ENCODE assay signal across 1 cellular context in the genomic region with DNA sequence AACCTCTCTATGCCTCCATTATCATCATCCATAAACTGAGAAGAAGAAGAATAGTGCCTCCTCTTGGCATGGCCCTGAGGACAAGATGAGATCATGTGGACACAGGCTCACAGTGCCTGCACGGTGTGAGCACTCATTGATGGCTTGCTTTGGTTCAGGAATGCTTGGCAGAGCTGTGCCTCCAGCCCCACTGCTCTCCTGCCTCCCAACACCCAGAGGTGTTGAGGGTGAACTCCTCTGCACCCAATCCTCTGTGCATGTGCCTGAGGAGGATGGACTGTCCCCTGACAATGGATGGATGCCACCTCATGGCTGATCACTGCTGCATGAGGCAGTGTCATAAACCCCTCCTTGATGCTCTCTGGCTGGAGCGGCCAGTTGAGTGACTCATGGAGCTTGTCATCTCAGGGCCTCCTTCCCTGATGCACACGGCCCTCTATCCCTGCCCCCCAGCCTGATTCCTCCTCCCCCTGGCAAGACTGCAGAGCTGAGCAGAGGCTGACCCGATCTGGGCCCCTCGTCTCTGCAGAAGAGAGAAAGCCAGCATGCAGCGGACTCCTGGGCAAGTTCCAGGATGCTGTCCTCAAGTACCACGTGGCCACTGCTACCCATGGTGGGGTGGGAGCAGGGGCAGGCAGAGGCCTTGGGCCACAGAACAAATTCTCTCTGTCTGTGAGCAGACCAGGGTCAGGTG.
TF ChIP-seq lines count a peak whose summit lies in the region.

No MANE protein-coding gene starts in this region.

TF ChIP-seq in SK-N-SH, 30 proteins besides CTCF, POLR2A, EP300 and RAD21 (continued from another document):
- no peak for TF ChIP-seq REST (IDR thresholded peaks at IDR 0.05; ENCODE audit: low read depth, low read length)
- TF ChIP-seq GATA2 (CRISPR knock-in tag; IDR thresholded peaks at IDR 0.05), result no peak
- TF ChIP-seq RCOR1 (IDR thresholded peaks at IDR 0.05; ENCODE audit: low read length), result no peak
- TF ChIP-seq YY1 (IDR thresholded peaks at IDR 0.05; ENCODE audit: low read depth), result peak; percentile 57; the same call in 1 of the 2 replicates
- TF ChIP-seq SIN3A (IDR thresholded peaks at IDR 0.05; ENCODE audit: borderline replicate concordance, low read depth, low read length), result no peak
- TF ChIP-seq ELF1 (IDR thresholded peaks at IDR 0.05), result no peak
- TF ChIP-seq GABPA (IDR thresholded peaks at IDR 0.05; ENCODE audit: low read depth), result no peak
- TF ChIP-seq, protein P1, sequence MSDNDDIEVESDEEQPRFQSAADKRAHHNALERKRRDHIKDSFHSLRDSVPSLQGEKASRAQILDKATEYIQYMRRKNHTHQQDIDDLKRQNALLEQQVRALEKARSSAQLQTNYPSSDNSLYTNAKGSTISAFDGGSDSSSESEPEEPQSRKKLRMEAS (IDR thresholded peaks at IDR 0.05; ENCODE audit: low read depth), result peak; percentile 94
- peak; percentile 70 for TF ChIP-seq TCF12 (IDR thresholded peaks at IDR 0.05)
- no peak for TF ChIP-seq CHD2 (IDR thresholded peaks at IDR 0.05; ENCODE audit: low read length, partially characterized antibody)
- TF ChIP-seq EZH2phosphoT487 (IDR thresholded peaks at IDR 0.05; ENCODE audit: borderline replicate concordance, low read depth), result no peak
- TF ChIP-seq, protein P2, sequence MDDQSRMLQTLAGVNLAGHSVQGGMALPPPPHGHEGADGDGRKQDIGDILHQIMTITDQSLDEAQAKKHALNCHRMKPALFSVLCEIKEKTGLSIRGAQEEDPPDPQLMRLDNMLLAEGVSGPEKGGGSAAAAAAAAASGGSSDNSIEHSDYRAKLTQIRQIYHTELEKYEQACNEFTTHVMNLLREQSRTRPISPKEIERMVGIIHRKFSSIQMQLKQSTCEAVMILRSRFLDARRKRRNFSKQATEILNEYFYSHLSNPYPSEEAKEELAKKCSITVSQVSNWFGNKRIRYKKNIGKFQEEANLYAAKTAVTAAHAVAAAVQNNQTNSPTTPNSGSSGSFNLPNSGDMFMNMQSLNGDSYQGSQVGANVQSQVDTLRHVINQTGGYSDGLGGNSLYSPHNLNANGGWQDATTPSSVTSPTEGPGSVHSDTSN (IDR thresholded peaks at IDR 0.05), result peak; percentile 78
- TF ChIP-seq FOXM1 (IDR thresholded peaks at IDR 0.05; ENCODE audit: low read depth), result peak; percentile 74
